1 cellular context compared by ENCODE assay signal in the genomic region with DNA sequence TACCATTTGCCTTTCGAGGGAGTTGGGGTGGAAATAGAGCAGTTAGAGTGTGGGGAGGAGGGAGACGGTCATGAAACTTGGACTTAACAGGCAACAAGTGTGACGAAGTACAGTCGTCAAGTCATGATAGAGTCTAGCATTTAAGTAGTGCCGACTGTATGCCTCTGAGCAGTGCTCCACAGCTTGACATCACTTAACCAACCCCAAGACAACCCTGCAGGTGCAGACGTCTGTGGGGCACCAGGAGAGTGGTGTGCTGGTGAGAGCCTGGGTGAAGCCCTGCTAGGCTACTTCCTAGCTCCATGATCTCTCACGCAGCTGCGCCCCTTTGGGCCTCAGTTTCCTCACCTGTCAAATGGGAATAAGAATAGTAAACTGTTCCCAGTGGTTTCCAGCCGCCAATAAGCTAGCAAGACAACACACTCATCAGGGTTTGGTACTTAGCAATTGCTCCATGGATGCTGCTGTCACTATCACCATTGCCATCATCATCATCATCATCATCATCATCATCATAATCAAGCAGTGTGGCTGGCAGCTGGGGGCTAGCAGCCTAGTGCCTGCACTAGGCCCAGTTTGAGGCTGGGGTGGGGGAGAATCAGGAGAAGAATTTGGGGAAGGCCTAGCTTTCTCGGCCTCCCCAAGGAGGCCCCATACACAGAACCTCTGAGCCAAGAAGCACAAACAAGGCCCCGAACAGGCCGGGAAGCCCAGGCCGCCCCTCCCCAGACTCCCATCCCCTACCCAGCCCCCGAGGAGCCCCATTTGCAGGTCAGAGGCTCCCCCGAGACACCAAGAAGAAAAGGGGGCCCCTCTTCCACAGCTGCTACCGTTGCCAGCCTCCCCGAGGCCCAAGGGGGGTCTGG.
TF ChIP-seq lines count a peak whose summit lies in the region.

No MANE protein-coding gene starts in this region.

TF ChIP-seq in HepG2, 621 proteins besides CTCF, POLR2A, EP300 and RAD21:
- TF ChIP-seq CREB1 (IDR thresholded peaks at IDR 0.05) (peak; percentile 62), CREB1 (CRISPR knock-in tag; IDR thresholded peaks at IDR 0.05) (no peak), ZSCAN29 (CRISPR knock-in tag; conservative IDR thresholded peaks at IDR 0.05) (no peak)
